ENCODE assay signal across 8 cellular contexts in genomic region chr7:129367700-129368388, GRCh38.
A peak's percentile ranks its signal among the peaks of the same experiment; 100 is the strongest.
DNase-seq lines count a peak whose midpoint lies in the region; ATAC-seq and TF ChIP-seq lines count a peak whose summit lies in the region.

No MANE protein-coding gene starts in this region.

- H3K9ac ChIP-seq in mucosa of stomach (ENCODE audit: low read length): peak overlapping the region; percentile 66

- peak overlapping the region; percentile 29 for H3K4me3 ChIP-seq in mucosa of stomach (ENCODE audit: low read length)

- no peaks in the 10 kb centered on the region for H3K36me3 ChIP-seq in mucosa of stomach (ENCODE audit: control insufficient read depth, insufficient read depth, low read length)

- DNase-seq in CMK (ENCODE audit: low read depth) (peak; percentile 18), HT1080 (ENCODE audit: low read depth) (peak; percentile 70), OCI-M1 (lab: John Stamatoyannopoulos, UW) (peak; percentile 78), activated T-cell treated with anti-CD3 and anti-CD28 coated beads for 4 hours (peak; percentile 60), erythroblast (lab: John Stamatoyannopoulos, UW) (peak; percentile 68 to 86)
- DNase-seq in stimulated activated CD8-positive, alpha-beta memory T cell treated with anti-CD3 and anti-CD28 coated beads, Interleukin-4, amount 100 ng/mL, for 4 hours (ENCODE audit: low read depth in 2 of 2, low spot score in 1 of 2): peak; percentile 27 to 52

- peaks cover 8% of the 10 kb centered on the region for H3K4me1 ChIP-seq in mucosa of stomach (ENCODE audit: control insufficient read depth, insufficient read depth, low read length)

- no peak for TF ChIP-seq POLR2A in erythroblast (IDR thresholded peaks at IDR 0.05; ENCODE audit: low read length)

- peak; percentile 36 for ATAC-seq in GM19468 (IDR thresholded peaks at IDR 0.05; ENCODE audit: extremely low read depth, unreplicated experiment)

- no peaks in the 10 kb centered on the region for H3K27me3 ChIP-seq in mucosa of stomach (ENCODE audit: control insufficient read depth, insufficient read depth, low read length)

- H3K9me3 ChIP-seq in mucosa of stomach (ENCODE audit: control insufficient read depth, low read length): no peaks in the 10 kb centered on the region

Comparison
In these comparisons a context has a peak if more than half of its experiments do, and no peak if none do; other contexts are left out.
1. Peak in every context shown above with its lines: DNase-seq, ATAC-seq and H3K4me3 ChIP-seq.
2. DNase-seq: peak in every context shown above with its lines; median percentile 78 in OCI-M1; 77 in erythroblast; 70 in HT1080; 60 in activated T-cell treated with anti-CD3 and anti-CD28 coated beads for 4 hours; 40 in stimulated activated CD8-positive, alpha-beta memory T cell treated with anti-CD3 and anti-CD28 coated beads, Interleukin-4, amount 100 ng/mL, for 4 hours; 18 in CMK.